Comparison of ENCODE assay signal across 8 cellular contexts in genomic region chrX:149962859-149963757, GRCh38. TPM values are rescaled to one million over a fixed set of nuclear protein-coding genes. Genes with fewer than 3 reads are reported as not detected.
DNase-seq lines count a peak whose midpoint lies in the region; ATAC-seq and TF ChIP-seq lines count a peak whose summit lies in the region.

No MANE protein-coding gene starts in this region.

- no peaks in the 10 kb centered on the region for H3K27me3 Mint-ChIP-seq in T-helper 17 cell
- no peaks in the 10 kb centered on the region for H3K27me3 Mint-ChIP-seq in endodermal cell (ENCODE audit: insufficient read depth)

- 0 out of 2 replicates have a peak, but pooled peaks cover 3% of the 10 kb centered on the region for H3K36me3 ChIP-seq in DOHH2 (ENCODE audit: control insufficient read depth, low read length)
- H3K36me3 ChIP-seq in MG63, result no peaks in the 10 kb centered on the region; the same call in 1 of the 2 replicates
- H3K36me3 ChIP-seq in endodermal cell (ENCODE audit: control insufficient read depth, insufficient read depth, low read length), result peaks cover 24% of the 10 kb centered on the region

- H3K36me3 Mint-ChIP-seq in T-helper 17 cell (ENCODE audit: low read depth) (no peaks in the 10 kb centered on the region), endodermal cell (ENCODE audit: low read depth) (peaks cover 30% of the 10 kb centered on the region)

- H3K27me3 ChIP-seq in DOHH2 (ENCODE audit: control insufficient read depth, low read length) (no peaks in the 10 kb centered on the region), MG63 (no peaks in the 10 kb centered on the region), endodermal cell (ENCODE audit: control insufficient read depth, insufficient read depth, low read length, poor library complexity, severe bottlenecking) (no peaks in the 10 kb centered on the region)

- H3K27ac ChIP-seq in DOHH2 (ENCODE audit: low read depth, low read length) (no peak overlapping the region), endodermal cell (ENCODE audit: low read depth, low read length) (no peak overlapping the region)

- H3F3A ChIP-seq in DOHH2 (ENCODE audit: control insufficient read depth, insufficient read depth), result no peaks in the 10 kb centered on the region

- 17 to 69% methylated on average over 1 to 9 of the region's 9 CpGs for WGBS in endodermal cell (ENCODE audit: insufficient coverage in 1 of 2, insufficient read length in 1 of 2), 2 experiments

- H3K4me3 Mint-ChIP-seq in T-helper 17 cell, result no peak overlapping the region
- no peak overlapping the region for H3K4me3 Mint-ChIP-seq in endodermal cell

- no peak overlapping the region for H3K4me2 ChIP-seq in DOHH2 (ENCODE audit: low read length)

- no peaks in the 10 kb centered on the region for H4K20me1 ChIP-seq in DOHH2 (ENCODE audit: control insufficient read depth, insufficient read depth, low read depth, low read length)

- peak; percentile 90 for ATAC-seq in GM19438 (IDR thresholded peaks at IDR 0.05; ENCODE audit: low read depth, unreplicated experiment)
- ATAC-seq in T-helper 17 cell, result peak; percentile 52
- ATAC-seq in GM21737 (IDR thresholded peaks at IDR 0.05; ENCODE audit: unreplicated experiment), result no peak
- ATAC-seq in HG03045 (IDR thresholded peaks at IDR 0.05; ENCODE audit: unreplicated experiment), result no peak

- H3K4me1 Mint-ChIP-seq in T-helper 17 cell (no peaks in the 10 kb centered on the region), endodermal cell (no peaks in the 10 kb centered on the region)

- H3K27ac Mint-ChIP-seq in T-helper 17 cell, result no peak overlapping the region
- no peak overlapping the region for H3K27ac Mint-ChIP-seq in endodermal cell

- H3K79me2 ChIP-seq in DOHH2 (ENCODE audit: control insufficient read depth, low read length), result no peaks in the 10 kb centered on the region

- TF ChIP-seq CTCF in DOHH2 (IDR thresholded peaks at IDR 0.05; ENCODE audit: low read depth, low read length, poor library complexity, severe bottlenecking) (peak; percentile 40), endodermal cell (conservative IDR thresholded peaks at IDR 0.05) (peak; percentile 76)

- no peaks in the 10 kb centered on the region for H3K9me2 ChIP-seq in DOHH2 (replicated peaks; ENCODE audit: control insufficient read depth, low read length)

- no peak overlapping the region for H3K9ac ChIP-seq in endodermal cell (ENCODE audit: extremely low read depth, low read length, poor library complexity, severe bottlenecking)

- DNase-seq in MG63, result peak; percentile 36
- no peak for DNase-seq in T-helper 17 cell
- DNase-seq in endodermal cell, result peak; percentile 68
- peak; percentile 59 for DNase-seq in midbrain (lab: John Stamatoyannopoulos, UW)

- H3K9me3 ChIP-seq in DOHH2 (ENCODE audit: control insufficient read depth, insufficient read depth, low read length), result no peaks in the 10 kb centered on the region
- H3K9me3 ChIP-seq in MG63, result no peaks in the 10 kb centered on the region
- H3K9me3 ChIP-seq in T-helper 17 cell (ENCODE audit: control insufficient read depth, low read length, poor library complexity, severe bottlenecking), result no peaks in the 10 kb centered on the region
- peaks cover 8% of the 10 kb centered on the region for H3K9me3 ChIP-seq in endodermal cell (ENCODE audit: control insufficient read depth, low read length)

- H3K4me1 ChIP-seq in DOHH2 (ENCODE audit: control insufficient read depth, low read length) (no peaks in the 10 kb centered on the region), endodermal cell (ENCODE audit: control insufficient read depth, insufficient read depth, low read length) (no peaks in the 10 kb centered on the region)

- H3K9me3 Mint-ChIP-seq in endodermal cell, result peaks cover 44% of the 10 kb centered on the region

- H3K4me3 ChIP-seq in DOHH2 (ENCODE audit: low read length) (no peak overlapping the region), MG63 (no peak overlapping the region), endodermal cell (ENCODE audit: low read length) (no peak overlapping the region)

RNA-seq across cellular contexts. Expression of gene EOLA2, which starts 24.8 kb away (rescaled TPM):
- 50.6 and 51.1 TPM in 2 replicates for total RNA-seq in MG63 (2014; rRNA removed; shearing (Covaris generic); ENCODE audit: low replicate concordance)
- total RNA-seq in T-helper 17 cell (10 to 100 TPM; 63.9 to 68.5 TPM), endodermal cell (10 to 100 TPM; 24.0 to 37.1 TPM)
- 28.1 TPM for polyA plus RNA-seq in endodermal cell (2013, experiment 1 of 2)
- polyA plus RNA-seq in endodermal cell (2013, experiment 2 of 2), result 28.3 TPM

RNA-seq across cellular contexts. Expression of gene HSFX4, which starts 33.7 kb away (rescaled TPM):
- not detected in 2 replicates for total RNA-seq in MG63 (2014; rRNA removed; shearing (Covaris generic); ENCODE audit: low replicate concordance)
- total RNA-seq in T-helper 17 cell (not detected), endodermal cell (not detected)
- not detected for polyA plus RNA-seq in endodermal cell (2013, experiment 1 of 2)
- not detected for polyA plus RNA-seq in endodermal cell (2013, experiment 2 of 2)

Comparison
In these comparisons a context has a peak if more than half of its experiments do, and no peak if none do; other contexts are left out.
1. ATAC-seq: peak in GM19438 (single experiment) and T-helper 17 cell (single experiment); none in GM21737 (single experiment) and HG03045 (single experiment).
2. DNase-seq: peak in MG63 (single experiment), endodermal cell (single experiment) and midbrain (single experiment); none in T-helper 17 cell (0 of 3).